11 cellular contexts compared by ENCODE assay signal in genomic region chr1:20284625-20285024, GRCh38. TPM values are rescaled to one million over a fixed set of nuclear protein-coding genes. Genes with fewer than 3 reads are reported as not detected.
"Had no signal": no experiment of that assay in that cellular context is flagged by ENCODE, and none has a peak within 500 bp of the region (broad histone marks: within the 10 kb centered on the region; RNA-seq: fewer than 3 reads in every experiment).

No MANE protein-coding gene starts in this region.

- H3K4me3 ChIP-seq: GM23248, HAP-1 had no signal

- ATAC-seq: HCT116 had no signal

- H3K27ac ChIP-seq: GM23248, KMS-11 had no signal

- H3K36me3 ChIP-seq: HAP-1 had no signal

- H3K9ac ChIP-seq: GM23248, KMS-11 had no signal

- FAIRE-seq: HTR-8/SVneo had no signal

- H3K4me1 ChIP-seq: HAP-1 had no signal

- DNase-seq: GM23248, GOT3, H7, HFFc6, KBM-7 had no signal

- H3K4me2 ChIP-seq: KMS-11 had no signal

- H3K9me3 Mint-ChIP-seq: HFFc6 had no signal

- H3K4me3 Mint-ChIP-seq: HFFc6 had no signal

- H3K9me3 ChIP-seq: HAP-1 had no signal

- H3K27ac Mint-ChIP-seq: HFFc6 had no signal

- H2AFZ ChIP-seq: GM23248 had no signal

RNA-seq across cellular contexts. Expression of gene VWA5B1, which starts 6.0 kb away (rescaled TPM):
- total RNA-seq: GM23248, H4, HFFc6, HT-29 had no signal
- polyA plus RNA-seq: GM23248 had no signal
